Comparison of ENCODE assay signal across 22 cellular contexts in the genomic region with DNA sequence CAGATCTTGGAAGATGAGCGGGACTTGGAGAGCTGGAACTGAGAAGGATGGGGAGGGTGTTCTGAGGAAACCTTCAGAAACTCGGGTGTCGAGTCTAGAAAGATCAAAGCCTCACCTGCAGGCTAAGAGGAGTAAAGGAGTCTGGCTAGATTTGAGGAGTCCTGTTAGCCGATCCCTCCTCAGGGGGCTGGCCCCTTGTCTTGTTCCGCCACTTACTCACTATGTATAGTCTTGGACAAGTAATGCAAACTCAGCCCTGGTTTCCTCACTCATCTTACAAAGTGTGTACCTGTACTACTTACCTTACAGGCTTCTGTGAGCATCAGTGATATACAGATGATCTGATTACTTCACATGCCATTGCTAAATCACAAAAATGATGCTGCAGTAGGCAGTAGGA.
"Had no signal": no experiment of that assay in that cellular context is flagged by ENCODE, and none has a peak within 500 bp of the region (broad histone marks: within the 10 kb centered on the region; RNA-seq: fewer than 3 reads in every experiment).

No MANE protein-coding gene starts in this region.

- H3K27me3 ChIP-seq: body of pancreas, dorsolateral prefrontal cortex, gastrocnemius medialis, right atrium auricular region, thyroid gland had no signal

- H3K9me3 ChIP-seq: body of pancreas, gastrocnemius medialis, prostate gland, right atrium auricular region, thyroid gland had no signal

- ATAC-seq: activated CD8-positive, alpha-beta T cell treated with anti-CD3 and anti-CD28 coated beads, Interleukin-2, amount 10 ng/mL, durations not matched to agents 7 days and 5 days; body of pancreas; gastrocnemius medialis; left lobe of liver had no signal

- H3K9me3 Mint-ChIP-seq: activated naive CD4-positive, alpha-beta T cell treated with anti-CD3 and anti-CD28 coated beads for 36 hours; activated T-cell treated with anti-CD3 and anti-CD28 coated beads, Interleukin-2, amount 50 U/mL, for 24 hours had no signal

- H3K27ac Mint-ChIP-seq: activated CD4-positive, alpha-beta T cell treated with anti-CD3 and anti-CD28 coated beads, Interleukin-2, amount 10 ng/mL, durations not matched to agents 7 days and 5 days; activated CD8-positive, alpha-beta T cell treated with anti-CD3 and anti-CD28 coated beads, Interleukin-2, amount 10 ng/mL, durations not matched to agents 7 days and 5 days; activated naive CD4-positive, alpha-beta T cell treated with anti-CD3 and anti-CD28 coated beads for 36 hours; activated T-cell treated with anti-CD3 and anti-CD28 coated beads, Interleukin-2, amount 50 U/mL, for 24 hours had no signal

- DNase-seq: activated CD4-positive, alpha-beta T cell treated with anti-CD3 and anti-CD28 coated beads, Interleukin-2, amount 10 ng/mL, durations not matched to agents 7 days and 5 days; activated CD4-positive, CD25-positive, alpha-beta regulatory T cell; activated CD8-positive, alpha-beta T cell treated with anti-CD3 and anti-CD28 coated beads, Interleukin-2, amount 10 ng/mL, durations not matched to agents 7 days and 5 days; activated naive CD4-positive, alpha-beta T cell treated with anti-CD3 and anti-CD28 coated beads for 36 hours; activated T-cell treated with anti-CD3 and anti-CD28 coated beads, Interleukin-2, amount 50 U/mL, for 24 hours; body of pancreas; caudate nucleus; dorsolateral prefrontal cortex; gastrocnemius medialis; head of caudate nucleus; kidney; stimulated activated CD4-positive, alpha-beta T cell treated with anti-CD3 and anti-CD28 coated beads, Interleukin-12 subunit alpha, Interleukin-12 subunit beta, amount 100 ng/mL, for 4 hours; stimulated activated CD4-positive, alpha-beta T cell treated with anti-CD3 and anti-CD28 coated beads, Interleukin-1b, Interleukin-23, amount 100 ng/mL, for 48 hours; stimulated activated CD8-positive, alpha-beta memory T cell treated with anti-CD3 and anti-CD28 coated beads, Interleukin-4, amount 100 ng/mL, for 48 hours; stimulated activated naive CD4-positive, alpha-beta T cell; T1000; thyroid gland had no signal

- H3K4me1 ChIP-seq: prostate gland had no signal

- H3K36me3 ChIP-seq: gastrocnemius medialis, prostate gland, right atrium auricular region, thyroid gland had no signal

- H3K27me3 Mint-ChIP-seq: activated CD4-positive, alpha-beta T cell treated with anti-CD3 and anti-CD28 coated beads, Interleukin-2, amount 10 ng/mL, durations not matched to agents 7 days and 5 days; activated T-cell treated with anti-CD3 and anti-CD28 coated beads, Interleukin-2, amount 50 U/mL, for 24 hours had no signal

- FAIRE-seq: colon, kidney had no signal

- H3K4me3 ChIP-seq: body of pancreas, dorsolateral prefrontal cortex, gastrocnemius medialis, lung, prostate gland, right atrium auricular region, thyroid gland had no signal

- H3K27ac ChIP-seq: body of pancreas, gastrocnemius medialis, prostate gland, right atrium auricular region, thyroid gland had no signal

- H3K4me3 Mint-ChIP-seq: activated CD4-positive, alpha-beta T cell treated with anti-CD3 and anti-CD28 coated beads, Interleukin-2, amount 10 ng/mL, durations not matched to agents 7 days and 5 days; activated CD8-positive, alpha-beta T cell treated with anti-CD3 and anti-CD28 coated beads, Interleukin-2, amount 10 ng/mL, durations not matched to agents 7 days and 5 days; activated naive CD4-positive, alpha-beta T cell treated with anti-CD3 and anti-CD28 coated beads for 36 hours; activated T-cell treated with anti-CD3 and anti-CD28 coated beads, Interleukin-2, amount 50 U/mL, for 24 hours had no signal
